Comparison of ENCODE assay signal across 1 cellular context in genomic region chr1:204213668-204214662, GRCh38.
TF ChIP-seq lines count a peak whose summit lies in the region.

Gene GOLT1A, minus strand, starts transcription at chr1:204213988. Its CDS starts 82 bp downstream, at chr1:204213906.

TF ChIP-seq in A549, 52 proteins besides CTCF, POLR2A, EP300 and RAD21 (continued from another document):
- TF ChIP-seq REST (IDR thresholded peaks at IDR 0.05) (peak; percentile 88), JUNB (IDR thresholded peaks at IDR 0.05) (no peak), NR3C1 (IDR thresholded peaks at IDR 0.05) (no peak), FOSB (CRISPR knock-in tag; IDR thresholded peaks at IDR 0.05) (no peak), ZNF302 (CRISPR knock-in tag; IDR thresholded peaks at IDR 0.05) (no peak), NPAS2 (CRISPR knock-in tag; IDR thresholded peaks at IDR 0.05; ENCODE audit: borderline replicate concordance) (no peak), RFX5 (IDR thresholded peaks at IDR 0.05) (no peak), SMC3 (IDR thresholded peaks at IDR 0.05) (peak; percentile 81), HEYL (CRISPR knock-in tag; IDR thresholded peaks at IDR 0.05) (no peak), RCOR1 (IDR thresholded peaks at IDR 0.05; ENCODE audit: low read depth, low read length) (0 out of 2 replicates have a peak, but pooled peaks have one; percentile 9), MAFK (IDR thresholded peaks at IDR 0.05; ENCODE audit: partially characterized antibody) (no peak), CEBPB (IDR thresholded peaks at IDR 0.05) (peak; percentile 78 to 89), SREBF2 (IDR thresholded peaks at IDR 0.05) (no peak), CBX8 (IDR thresholded peaks at IDR 0.05) (no peak), RNF2 (IDR thresholded peaks at IDR 0.05; ENCODE audit: borderline replicate concordance, low read depth) (no peak), BHLHE40 (IDR thresholded peaks at IDR 0.05; ENCODE audit: low read depth, low read length) (no peak), HMGXB4 (CRISPR knock-in tag; IDR thresholded peaks at IDR 0.05; ENCODE audit: borderline replicate concordance) (no peak), CHD4 (IDR thresholded peaks at IDR 0.05; ENCODE audit: borderline replicate concordance) (no peak), ZC3H11A (IDR thresholded peaks at IDR 0.05) (no peak), BCL3 (IDR thresholded peaks at IDR 0.05) (no peak), FOSL2 (IDR thresholded peaks at IDR 0.05) (no peak), FOSL2 (CRISPR knock-in tag; IDR thresholded peaks at IDR 0.05) (no peak), KDM1A (IDR thresholded peaks at IDR 0.05; ENCODE audit: low read depth) (no peak), ZFP36 (IDR thresholded peaks at IDR 0.05; ENCODE audit: borderline replicate concordance, partially characterized antibody) (no peak)
- TF ChIP-seq, protein P1, sequence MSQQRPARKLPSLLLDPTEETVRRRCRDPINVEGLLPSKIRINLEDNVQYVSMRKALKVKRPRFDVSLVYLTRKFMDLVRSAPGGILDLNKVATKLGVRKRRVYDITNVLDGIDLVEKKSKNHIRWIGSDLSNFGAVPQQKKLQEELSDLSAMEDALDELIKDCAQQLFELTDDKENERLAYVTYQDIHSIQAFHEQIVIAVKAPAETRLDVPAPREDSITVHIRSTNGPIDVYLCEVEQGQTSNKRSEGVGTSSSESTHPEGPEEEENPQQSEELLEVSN (IDR thresholded peaks at IDR 0.05; ENCODE audit: borderline replicate concordance, low read depth): peak; percentile 94
- TF ChIP-seq, protein P2, sequence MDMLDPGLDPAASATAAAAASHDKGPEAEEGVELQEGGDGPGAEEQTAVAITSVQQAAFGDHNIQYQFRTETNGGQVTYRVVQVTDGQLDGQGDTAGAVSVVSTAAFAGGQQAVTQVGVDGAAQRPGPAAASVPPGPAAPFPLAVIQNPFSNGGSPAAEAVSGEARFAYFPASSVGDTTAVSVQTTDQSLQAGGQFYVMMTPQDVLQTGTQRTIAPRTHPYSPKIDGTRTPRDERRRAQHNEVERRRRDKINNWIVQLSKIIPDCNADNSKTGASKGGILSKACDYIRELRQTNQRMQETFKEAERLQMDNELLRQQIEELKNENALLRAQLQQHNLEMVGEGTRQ (IDR thresholded peaks at IDR 0.05): peak; percentile 68
- TF ChIP-seq, protein P3, sequence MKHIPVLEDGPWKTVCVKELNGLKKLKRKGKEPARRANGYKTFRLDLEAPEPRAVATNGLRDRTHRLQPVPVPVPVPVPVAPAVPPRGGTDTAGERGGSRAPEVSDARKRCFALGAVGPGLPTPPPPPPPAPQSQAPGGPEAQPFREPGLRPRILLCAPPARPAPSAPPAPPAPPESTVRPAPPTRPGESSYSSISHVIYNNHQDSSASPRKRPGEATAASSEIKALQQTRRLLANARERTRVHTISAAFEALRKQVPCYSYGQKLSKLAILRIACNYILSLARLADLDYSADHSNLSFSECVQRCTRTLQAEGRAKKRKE (CRISPR knock-in tag; IDR thresholded peaks at IDR 0.05; ENCODE audit: low read depth): no peak
- TF ChIP-seq, protein P4, sequence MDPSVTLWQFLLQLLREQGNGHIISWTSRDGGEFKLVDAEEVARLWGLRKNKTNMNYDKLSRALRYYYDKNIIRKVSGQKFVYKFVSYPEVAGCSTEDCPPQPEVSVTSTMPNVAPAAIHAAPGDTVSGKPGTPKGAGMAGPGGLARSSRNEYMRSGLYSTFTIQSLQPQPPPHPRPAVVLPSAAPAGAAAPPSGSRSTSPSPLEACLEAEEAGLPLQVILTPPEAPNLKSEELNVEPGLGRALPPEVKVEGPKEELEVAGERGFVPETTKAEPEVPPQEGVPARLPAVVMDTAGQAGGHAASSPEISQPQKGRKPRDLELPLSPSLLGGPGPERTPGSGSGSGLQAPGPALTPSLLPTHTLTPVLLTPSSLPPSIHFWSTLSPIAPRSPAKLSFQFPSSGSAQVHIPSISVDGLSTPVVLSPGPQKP (IDR thresholded peaks at IDR 0.05; ENCODE audit: low read depth, low read length): no peak
- TF ChIP-seq, protein P5, sequence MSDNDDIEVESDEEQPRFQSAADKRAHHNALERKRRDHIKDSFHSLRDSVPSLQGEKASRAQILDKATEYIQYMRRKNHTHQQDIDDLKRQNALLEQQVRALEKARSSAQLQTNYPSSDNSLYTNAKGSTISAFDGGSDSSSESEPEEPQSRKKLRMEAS (IDR thresholded peaks at IDR 0.05): peak; percentile 94
